1 cellular context compared by ENCODE assay signal in genomic region chr22:19576460-19577421, GRCh38.
TF ChIP-seq lines count a peak whose summit lies in the region.

No MANE protein-coding gene starts in this region.

TF ChIP-seq in HCT116, 20 proteins besides CTCF, POLR2A, EP300 and RAD21 (continued from another document):
- TF ChIP-seq REST (IDR thresholded peaks at IDR 0.05; ENCODE audit: low read depth): no peak
- no peak for TF ChIP-seq EZH2phosphoT487 (IDR thresholded peaks at IDR 0.05; ENCODE audit: borderline replicate concordance)
- no peak for TF ChIP-seq JUND (IDR thresholded peaks at IDR 0.05)
- TF ChIP-seq YY1 (IDR thresholded peaks at IDR 0.05; ENCODE audit: extremely low read depth, insufficient replicate concordance, low read depth, low read length): no peak
- no peak for TF ChIP-seq POLR2AphosphoS5 (IDR thresholded peaks at IDR 0.05; ENCODE audit: low read depth, low read length)
- no peak for TF ChIP-seq ELF1 (IDR thresholded peaks at IDR 0.05; ENCODE audit: borderline replicate concordance, low read depth)
- TF ChIP-seq ZNF274 (IDR thresholded peaks at IDR 0.05; ENCODE audit: low read depth, low read length): no peak
TF ChIP-seq in HCT116: peak in this region for 0.
